ENCODE assay signal across 23 cellular contexts in the genomic region with DNA sequence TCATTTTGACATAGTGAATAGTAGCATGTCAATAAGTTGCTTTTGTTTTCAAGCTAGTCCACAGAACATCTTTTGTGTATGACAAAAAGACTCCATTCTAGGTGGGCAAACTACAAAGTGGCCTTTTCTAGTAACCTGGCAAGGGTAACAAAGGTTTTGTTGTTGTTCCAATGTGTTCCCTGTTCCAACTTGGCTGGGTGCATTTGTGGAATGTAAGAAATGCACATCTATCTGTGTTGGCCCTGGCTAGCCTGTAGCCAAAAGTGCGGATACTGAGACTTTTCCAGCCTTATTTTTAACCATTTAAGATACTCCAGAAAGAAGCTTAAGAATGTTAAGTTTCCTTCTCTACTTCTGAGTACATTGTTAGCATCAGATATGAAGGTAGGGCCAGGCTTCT.
"Had no signal": no experiment of that assay in that cellular context is flagged by ENCODE, and none has a peak within 500 bp of the region (broad histone marks: within the 10 kb centered on the region; RNA-seq: fewer than 3 reads in every experiment).

No MANE protein-coding gene starts in this region.

- DNase-seq: activated CD4-positive, alpha-beta T cell treated with anti-CD3 and anti-CD28 coated beads for 48 hours; activated CD4-positive, alpha-beta T cell treated with anti-CD3 and anti-CD28 coated beads, Interleukin-2, amount 50 U/mL, for 48 hours; activated CD8-positive, alpha-beta memory T cell treated with anti-CD3 and anti-CD28 coated beads for 24 hours; activated effector memory CD4-positive, alpha-beta T cell treated with Interleukin-2 at 50 U/mL for 16 hours; activated naive CD4-positive, alpha-beta T cell treated with Interleukin-2 at 50 U/mL for 16 hours; colonic mucosa; effector CD8-positive, alpha-beta T cell; esophagus squamous epithelium; gastrocnemius medialis; islet precursor cell; left cardiac atrium; naive thymus-derived CD8-positive, alpha-beta T cell; occipital lobe; retina; sigmoid colon; small intestine; stimulated activated CD4-positive, alpha-beta T cell treated with anti-CD3 and anti-CD28 coated beads, Interleukin-4, amount 100 ng/mL, for 24 hours; upper lobe of left lung; WERI-Rb-1 had no signal

- H3K27me3 ChIP-seq: colonic mucosa, esophagus squamous epithelium, gastrocnemius medialis, hepatocyte, upper lobe of left lung, vagina had no signal

- H3K9me3 ChIP-seq: colonic mucosa, esophagus squamous epithelium, gastrocnemius medialis, sigmoid colon, thoracic aorta, upper lobe of left lung, vagina had no signal

- H3K4me2 ChIP-seq: hepatocyte had no signal

- H3K27ac ChIP-seq: colonic mucosa, epithelial cell of prostate, esophagus squamous epithelium, gastrocnemius medialis, hepatocyte, sigmoid colon, thoracic aorta, upper lobe of left lung, vagina, WERI-Rb-1 had no signal

- H3K4me1 ChIP-seq: colonic mucosa, esophagus squamous epithelium, gastrocnemius medialis, sigmoid colon, upper lobe of left lung, vagina had no signal

- H2AFZ ChIP-seq: hepatocyte had no signal

- H3K4me3 ChIP-seq: colonic mucosa, esophagus squamous epithelium, gastrocnemius medialis, hepatocyte, sigmoid colon, thoracic aorta, upper lobe of left lung, vagina had no signal

- H3K36me3 ChIP-seq: colonic mucosa, esophagus squamous epithelium, gastrocnemius medialis, sigmoid colon, thoracic aorta, upper lobe of left lung, vagina, WERI-Rb-1 had no signal

- H3K79me2 ChIP-seq: hepatocyte had no signal
